In the genomic region with DNA sequence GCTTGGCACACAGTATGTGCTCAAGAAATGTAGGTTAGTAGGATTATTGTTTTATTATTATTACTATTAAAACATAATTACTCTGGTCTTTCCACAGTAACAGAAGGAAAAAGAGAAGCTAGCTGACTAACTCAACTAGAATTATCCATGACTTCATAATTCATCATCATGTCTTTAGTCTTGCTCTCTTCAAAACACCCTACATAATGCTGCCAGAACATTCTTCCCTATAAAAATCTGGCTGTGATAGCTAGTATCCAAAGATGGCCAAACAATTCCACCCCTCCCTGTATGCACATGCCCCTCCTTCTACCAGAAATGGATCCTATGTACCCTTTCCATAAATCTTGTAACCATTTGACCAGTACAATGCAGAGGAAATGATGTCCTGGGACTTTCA, we compare ENCODE assay signal across 21 cellular contexts.
"Had no signal": no experiment of that assay in that cellular context is flagged by ENCODE, and none has a peak within 500 bp of the region (broad histone marks: within the 10 kb centered on the region; RNA-seq: fewer than 3 reads in every experiment).

No MANE protein-coding gene starts in this region.

- H3K36me3 ChIP-seq: brain microvascular endothelial cell, left ventricle myocardium inferior had no signal

- H3K9me3 ChIP-seq: left ventricle myocardium inferior had no signal

- H3K4me1 Mint-ChIP-seq: central memory CD8-positive, alpha-beta T cell had no signal

- H3K4me3 ChIP-seq: coronary artery, left ventricle myocardium inferior had no signal

- FAIRE-seq: small intestine, TTC549 had no signal

- H3K9me3 Mint-ChIP-seq: activated B cell treated with CpG ODN at 0.5 μM for 24 hours; activated naive CD4-positive, alpha-beta T cell treated with anti-CD3 and anti-CD28 coated beads for 36 hours; activated T-cell treated with anti-CD3 and anti-CD28 coated beads, Interleukin-2, amount 50 U/mL, for 4 hours; central memory CD8-positive, alpha-beta T cell had no signal

- DNase-seq: activated B cell treated with CpG ODN at 0.5 μM for 24 hours; activated CD4-positive, alpha-beta T cell treated with anti-CD3 and anti-CD28 coated beads for 48 hours; activated CD8-positive, alpha-beta memory T cell treated with anti-CD3 and anti-CD28 coated beads, Interleukin-2, amount 50 U/mL, for 4 hours; activated naive CD4-positive, alpha-beta T cell treated with anti-CD3 and anti-CD28 coated beads for 36 hours; activated T-cell treated with anti-CD3 and anti-CD28 coated beads, Interleukin-2, amount 50 U/mL, for 4 hours; anterior cingulate cortex; brain microvascular endothelial cell; foreskin melanocyte; glutamatergic neuron; left ventricle myocardium inferior; occipital lobe; right cardiac atrium; small intestine; stimulated activated CD4-positive, alpha-beta T cell treated with anti-CD3 and anti-CD28 coated beads, Interleukin-4, amount 100 ng/mL, for 1 hour; stimulated activated naive CD8-positive, alpha-beta T cell treated with anti-CD3 and anti-CD28 coated beads, Interleukin-15, amount 100 ng/mL, for 72 hours; trophoblast cell had no signal

- H3K4me3 Mint-ChIP-seq: activated B cell treated with CpG ODN at 0.5 μM for 24 hours; activated naive CD4-positive, alpha-beta T cell treated with anti-CD3 and anti-CD28 coated beads for 36 hours; activated T-cell treated with anti-CD3 and anti-CD28 coated beads, Interleukin-2, amount 50 U/mL, for 4 hours; central memory CD8-positive, alpha-beta T cell; stimulated activated naive CD8-positive, alpha-beta T cell treated with anti-CD3 and anti-CD28 coated beads, Interleukin-15, amount 100 ng/mL, for 72 hours had no signal

- H3K27ac ChIP-seq: brain microvascular endothelial cell, coronary artery, left ventricle myocardium inferior had no signal

- H3K27me3 Mint-ChIP-seq: stimulated activated naive CD8-positive, alpha-beta T cell treated with anti-CD3 and anti-CD28 coated beads, Interleukin-15, amount 100 ng/mL, for 72 hours had no signal

- H3K27ac Mint-ChIP-seq: activated B cell treated with CpG ODN at 0.5 μM for 24 hours; activated naive CD4-positive, alpha-beta T cell treated with anti-CD3 and anti-CD28 coated beads for 36 hours; progenitor cell of endocrine pancreas; stimulated activated naive CD8-positive, alpha-beta T cell treated with anti-CD3 and anti-CD28 coated beads, Interleukin-15, amount 100 ng/mL, for 72 hours had no signal

- ATAC-seq: activated T-cell treated with anti-CD3 and anti-CD28 coated beads, Interleukin-2, amount 50 U/mL, for 4 hours; esophagus mucosa; right cardiac atrium; stimulated activated naive CD8-positive, alpha-beta T cell treated with anti-CD3 and anti-CD28 coated beads, Interleukin-15, amount 100 ng/mL, for 72 hours had no signal
